Comparison of ENCODE assay signal across 1 cellular context in the genomic region with DNA sequence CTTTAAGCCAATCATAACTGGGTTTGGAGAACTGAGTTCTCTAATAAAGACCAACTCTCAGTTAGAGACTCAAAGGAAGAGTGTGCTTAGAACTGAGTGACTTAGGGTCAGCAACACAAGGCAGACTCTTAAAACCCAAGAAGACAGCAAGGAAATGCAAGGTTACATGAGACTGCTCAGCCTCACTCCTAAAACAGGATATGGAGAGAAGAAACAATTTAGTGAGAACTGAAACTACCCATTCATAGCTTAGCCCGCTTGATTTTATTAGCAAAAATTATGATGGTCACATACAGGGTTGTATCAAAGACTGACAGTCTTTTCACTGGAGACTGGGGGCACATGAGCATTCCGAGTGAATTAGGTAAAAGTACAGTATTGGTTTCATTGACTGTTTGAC.
TF ChIP-seq lines count a peak whose summit lies in the region.

No MANE protein-coding gene starts in this region.

TF ChIP-seq in GM12878, 131 proteins besides CTCF, POLR2A, EP300 and RAD21 (continued from another document):
- TF ChIP-seq REST (IDR thresholded peaks at IDR 0.05; ENCODE audit: low read depth, low read length) (no peak), WRNIP1 (IDR thresholded peaks at IDR 0.05; ENCODE audit: borderline replicate concordance, low read depth, low read length) (no peak), EGR1 (IDR thresholded peaks at IDR 0.05; ENCODE audit: borderline replicate concordance in 1 of 2, low read depth in 2 of 2, low read length in 2 of 2) (no peak), HDAC2 (IDR thresholded peaks at IDR 0.05) (no peak), NFIC (IDR thresholded peaks at IDR 0.05; ENCODE audit: low read depth, low read length) (no peak)
- TF ChIP-seq, protein P1, sequence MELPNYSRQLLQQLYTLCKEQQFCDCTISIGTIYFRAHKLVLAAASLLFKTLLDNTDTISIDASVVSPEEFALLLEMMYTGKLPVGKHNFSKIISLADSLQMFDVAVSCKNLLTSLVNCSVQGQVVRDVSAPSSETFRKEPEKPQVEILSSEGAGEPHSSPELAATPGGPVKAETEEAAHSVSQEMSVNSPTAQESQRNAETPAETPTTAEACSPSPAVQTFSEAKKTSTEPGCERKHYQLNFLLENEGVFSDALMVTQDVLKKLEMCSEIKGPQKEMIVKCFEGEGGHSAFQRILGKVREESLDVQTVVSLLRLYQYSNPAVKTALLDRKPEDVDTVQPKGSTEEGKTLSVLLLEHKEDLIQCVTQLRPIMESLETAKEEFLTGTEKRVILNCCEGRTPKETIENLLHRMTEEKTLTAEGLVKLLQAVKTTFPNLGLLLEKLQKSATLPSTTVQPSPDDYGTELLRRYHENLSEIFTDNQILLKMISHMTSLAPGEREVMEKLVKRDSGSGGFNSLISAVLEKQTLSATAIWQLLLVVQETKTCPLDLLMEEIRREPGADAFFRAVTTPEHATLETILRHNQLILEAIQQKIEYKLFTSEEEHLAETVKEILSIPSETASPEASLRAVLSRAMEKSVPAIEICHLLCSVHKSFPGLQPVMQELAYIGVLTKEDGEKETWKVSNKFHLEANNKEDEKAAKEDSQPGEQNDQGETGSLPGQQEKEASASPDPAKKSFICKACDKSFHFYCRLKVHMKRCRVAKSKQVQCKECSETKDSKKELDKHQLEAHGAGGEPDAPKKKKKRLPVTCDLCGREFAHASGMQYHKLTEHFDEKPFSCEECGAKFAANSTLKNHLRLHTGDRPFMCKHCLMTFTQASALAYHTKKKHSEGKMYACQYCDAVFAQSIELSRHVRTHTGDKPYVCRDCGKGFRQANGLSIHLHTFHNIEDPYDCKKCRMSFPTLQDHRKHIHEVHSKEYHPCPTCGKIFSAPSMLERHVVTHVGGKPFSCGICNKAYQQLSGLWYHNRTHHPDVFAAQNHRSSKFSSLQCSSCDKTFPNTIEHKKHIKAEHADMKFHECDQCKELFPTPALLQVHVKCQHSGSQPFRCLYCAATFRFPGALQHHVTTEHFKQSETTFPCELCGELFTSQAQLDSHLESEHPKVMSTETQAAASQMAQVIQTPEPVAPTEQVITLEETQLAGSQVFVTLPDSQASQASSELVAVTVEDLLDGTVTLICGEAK (IDR thresholded peaks at IDR 0.05; ENCODE audit: borderline replicate concordance), result no peak
